ENCODE assay signal across 9 cellular contexts in the genomic region with DNA sequence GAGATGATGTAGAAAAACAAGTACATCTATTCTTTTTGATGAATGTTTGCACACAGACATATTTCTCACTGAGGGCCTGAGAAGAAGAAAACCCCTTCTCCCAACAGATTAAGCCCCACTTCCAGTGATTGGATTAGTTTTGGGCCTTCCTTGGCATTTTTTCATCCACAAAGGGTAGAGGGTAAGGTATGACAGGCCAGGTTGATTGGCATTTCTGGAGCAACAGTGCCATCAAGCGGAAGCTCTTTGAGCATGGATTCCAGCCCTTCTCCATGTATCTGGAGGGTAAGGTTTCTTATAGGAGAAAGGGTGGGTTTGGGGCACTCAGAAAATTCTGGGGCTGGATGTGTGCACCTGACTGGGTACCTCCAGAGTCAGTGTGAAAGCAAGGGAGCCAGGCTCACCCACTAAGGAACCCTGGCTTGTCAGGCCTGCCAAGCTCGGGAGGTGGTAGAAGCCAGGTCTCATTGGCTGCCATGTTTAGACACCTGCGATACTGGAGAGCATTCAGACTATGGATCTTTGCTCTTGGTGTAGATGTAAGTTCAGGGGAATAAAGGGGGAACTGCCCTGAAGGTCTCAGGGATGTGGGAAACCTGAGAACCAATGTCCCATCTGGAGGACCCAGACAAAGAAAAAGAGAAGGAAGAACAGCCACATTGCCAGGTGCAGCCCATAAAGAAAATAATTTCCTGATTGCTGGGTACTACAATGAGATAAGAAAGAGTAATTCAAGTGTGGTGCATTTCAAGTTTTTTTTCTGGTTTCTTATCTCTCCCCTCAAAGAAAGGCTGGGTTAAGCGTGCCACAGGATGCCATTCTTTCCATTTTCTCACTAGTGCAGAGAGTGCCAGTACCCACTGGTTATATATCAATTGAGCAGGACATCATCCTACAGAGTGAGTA.
DNase-seq lines count a peak whose midpoint lies in the region; ATAC-seq, FAIRE-seq and TF ChIP-seq lines count a peak whose summit lies in the region.
"Had no signal": no experiment of that assay in that cellular context is flagged by ENCODE, and none has a peak within 500 bp of the region (broad histone marks: within the 10 kb centered on the region; RNA-seq: fewer than 3 reads in every experiment).

No MANE protein-coding gene starts in this region.

- DNase-seq in GM12892 (ENCODE audit: insufficient read length), result no peak
- peak; percentile 86 to 96 for DNase-seq in NCI-H524 (lab: John Stamatoyannopoulos, UW)
- no peak for DNase-seq in left lung
- DNase-seq in stimulated activated CD4-positive, alpha-beta T cell treated with anti-CD3 and anti-CD28 coated beads, Interleukin-2, amount 100 ng/mL, for 24 hours, result no peak
- DNase-seq in putamen (ENCODE audit: low spot score), result no peak
- no peak for DNase-seq in superior temporal gyrus (ENCODE audit: extremely low spot score)
- DNase-seq: NCI-H1105 treated with DMSO at 0.1 percent for 48 hours had no signal

- no peaks in the 10 kb centered on the region for H3K4me1 ChIP-seq in left lung
- H3K4me1 ChIP-seq: SJSA1 had no signal

- no peaks in the 10 kb centered on the region for H3K9me3 ChIP-seq in left lung
- H3K9me3 ChIP-seq: SJSA1 had no signal

- intact Hi-C loops in left lung (cut with DNase I), result no loop called here

- no peaks in the 10 kb centered on the region for H3K27me3 ChIP-seq in left lung
- H3K27me3 ChIP-seq: SJSA1 had no signal

- TF ChIP-seq POLR2A in GM12892 (IDR thresholded peaks at IDR 0.05; ENCODE audit: low read depth, low read length), result no peak

- H3K27ac ChIP-seq in left lung, result no peak overlapping the region
- H3K27ac ChIP-seq: SJSA1 had no signal

- peak; percentile 82 for FAIRE-seq in GM12892 (lab: Jason Lieb, UNC)

- H3K36me3 ChIP-seq in left lung, result no peaks in the 10 kb centered on the region
- H3K36me3 ChIP-seq: SJSA1 had no signal

- ATAC-seq in HG02870 (IDR thresholded peaks at IDR 0.05; ENCODE audit: unreplicated experiment) (peak; percentile 44), left lung (peak; percentile 60)

- H3K4me3 ChIP-seq in left lung, result no peak overlapping the region
- H3K4me3 ChIP-seq: SJSA1 had no signal

- no peak for TF ChIP-seq CTCF in left lung (IDR thresholded peaks at IDR 0.05)

Comparison
In these comparisons a context has a peak if more than half of its experiments do, and no peak if none do; other contexts are left out.
1. DNase-seq: peak in NCI-H524 (2 of 2); none in GM12892 (single experiment), left lung (0 of 2), stimulated activated CD4-positive, alpha-beta T cell treated with anti-CD3 and anti-CD28 coated beads, Interleukin-2, amount 100 ng/mL, for 24 hours (0 of 2), putamen (single experiment) and superior temporal gyrus (single experiment).